Comparison of ENCODE assay signal across 8 cellular contexts in genomic region chr4:185127021-185127925, GRCh38. TPM values are rescaled to one million over a fixed set of nuclear protein-coding genes. Genes with fewer than 3 reads are reported as not detected.
DNase-seq lines count a peak whose midpoint lies in the region; ATAC-seq and TF ChIP-seq lines count a peak whose summit lies in the region.

No MANE protein-coding gene starts in this region.

- H3K9ac ChIP-seq in parathyroid adenoma: no peak overlapping the region

- H3K36me3 ChIP-seq in parathyroid adenoma (ENCODE audit: control insufficient read depth, insufficient read depth, low read length): no peaks in the 10 kb centered on the region

- H3K4me1 ChIP-seq in parathyroid adenoma: no peaks in the 10 kb centered on the region

- peak overlapping the region; percentile 66 for H3K4me3 ChIP-seq in parathyroid adenoma (ENCODE audit: low read depth, low read length)

- no peak overlapping the region for H3K27ac Mint-ChIP-seq in activated CD8-positive, alpha-beta T cell treated with anti-CD3 and anti-CD28 coated beads, Interleukin-2, amount 10 ng/mL, durations not matched to agents 7 days and 5 days

- H3K79me2 ChIP-seq in parathyroid adenoma: no peaks in the 10 kb centered on the region

- POLR2A ChIA-PET in activated CD8-positive, alpha-beta T cell treated with anti-CD3 and anti-CD28 coated beads, Interleukin-2, amount 10 ng/mL, durations not matched to agents 7 days and 5 days (lab: Charles Lee): interaction anchor here (0.6 kb wide), 1 partner anchor 398 kb away, joined by 3 read pairs; no protein-coding TSS in a partner anchor

- CTCF ChIA-PET in activated CD8-positive, alpha-beta T cell treated with anti-CD3 and anti-CD28 coated beads, Interleukin-2, amount 10 ng/mL, durations not matched to agents 7 days and 5 days (lab: Charles Lee): interaction anchor here (1.3 kb wide), 2 partner anchors 7 to 9 kb away, joined by 3 to 4 read pairs; no protein-coding TSS in a partner anchor

- peak; percentile 35 for ATAC-seq in activated CD8-positive, alpha-beta T cell treated with anti-CD3 and anti-CD28 coated beads, Interleukin-2, amount 10 ng/mL, durations not matched to agents 7 days and 5 days
- ATAC-seq in Right ventricle myocardium superior (ENCODE audit: poor library complexity): peak; percentile 60
- no peak for ATAC-seq in HG03196 (IDR thresholded peaks at IDR 0.05; ENCODE audit: unreplicated experiment)
- no peak for ATAC-seq in GM19328 (IDR thresholded peaks at IDR 0.05; ENCODE audit: unreplicated experiment)

- peak overlapping the region; percentile 93 for H2AFZ ChIP-seq in parathyroid adenoma

- H3K9me3 Mint-ChIP-seq in activated CD8-positive, alpha-beta T cell treated with anti-CD3 and anti-CD28 coated beads, Interleukin-2, amount 10 ng/mL, durations not matched to agents 7 days and 5 days (ENCODE audit: insufficient read depth): no peaks in the 10 kb centered on the region

- no peaks in the 10 kb centered on the region for H3K9me3 ChIP-seq in parathyroid adenoma (ENCODE audit: control insufficient read depth, low read length)

- intact Hi-C loops in Right ventricle myocardium superior (cut with DNase I): no loop called here

- H3K36me3 Mint-ChIP-seq in activated CD8-positive, alpha-beta T cell treated with anti-CD3 and anti-CD28 coated beads, Interleukin-2, amount 10 ng/mL, durations not matched to agents 7 days and 5 days (ENCODE audit: low read depth): no peaks in the 10 kb centered on the region

- H3K4me3 Mint-ChIP-seq in activated CD8-positive, alpha-beta T cell treated with anti-CD3 and anti-CD28 coated beads, Interleukin-2, amount 10 ng/mL, durations not matched to agents 7 days and 5 days: peak overlapping the region; percentile 38

- peaks cover 61% of the 10 kb centered on the region for H3K27me3 Mint-ChIP-seq in activated CD8-positive, alpha-beta T cell treated with anti-CD3 and anti-CD28 coated beads, Interleukin-2, amount 10 ng/mL, durations not matched to agents 7 days and 5 days (ENCODE audit: low read depth)

- TF ChIP-seq CTCF in parathyroid adenoma (IDR thresholded peaks at IDR 0.05): no peak

- peak overlapping the region; percentile 96 for H3K4me2 ChIP-seq in parathyroid adenoma (ENCODE audit: low read length)

- peaks cover 19% of the 10 kb centered on the region for H3K4me1 Mint-ChIP-seq in activated CD8-positive, alpha-beta T cell treated with anti-CD3 and anti-CD28 coated beads, Interleukin-2, amount 10 ng/mL, durations not matched to agents 7 days and 5 days (ENCODE audit: low read depth)

- H3K27me3 ChIP-seq in parathyroid adenoma (ENCODE audit: control insufficient read depth, insufficient read depth, low read length): no peaks in the 10 kb centered on the region

- DNase-seq in NCI-H1417 (lab: John Stamatoyannopoulos, UW) (peak in 2 of 3 experiments; percentile 84 to 85), NCI-H1417 treated with DMSO at 0.1 percent for 48 hours (lab: John Stamatoyannopoulos, UW) (no peak), Right ventricle myocardium superior (peak; percentile 51)
- DNase-seq in activated CD8-positive, alpha-beta T cell treated with anti-CD3 and anti-CD28 coated beads, Interleukin-2, amount 10 ng/mL, durations not matched to agents 7 days and 5 days: no peak
- no peak for DNase-seq in effector CD4-positive, alpha-beta T cell

- no peak overlapping the region for H3K27ac ChIP-seq in parathyroid adenoma

RNA-seq across cellular contexts. Expression of gene SLC25A4, which starts 15.8 kb away (rescaled TPM):
- total RNA-seq in activated CD8-positive, alpha-beta T cell treated with anti-CD3 and anti-CD28 coated beads, Interleukin-2, amount 10 ng/mL, durations not matched to agents 7 days and 5 days: 1 to 10 TPM; 3.3 to 4.8 TPM
- 2,290 TPM for total RNA-seq in Right ventricle myocardium superior

Comparison
In these comparisons a context has a peak if more than half of its experiments do, and no peak if none do; other contexts are left out.
1. DNase-seq: peak in NCI-H1417 (2 of 3) and Right ventricle myocardium superior (single experiment); none in NCI-H1417 treated with DMSO at 0.1 percent for 48 hours (single experiment), activated CD8-positive, alpha-beta T cell treated with anti-CD3 and anti-CD28 coated beads, Interleukin-2, amount 10 ng/mL, durations not matched to agents 7 days and 5 days (single experiment) and effector CD4-positive, alpha-beta T cell (single experiment).
2. ATAC-seq: peak in activated CD8-positive, alpha-beta T cell treated with anti-CD3 and anti-CD28 coated beads, Interleukin-2, amount 10 ng/mL, durations not matched to agents 7 days and 5 days (single experiment) and Right ventricle myocardium superior (single experiment); none in HG03196 (single experiment) and GM19328 (single experiment).
3. RNA of gene SLC25A4, which starts 15.8 kb away (total RNA-seq): 2,290 TPM in Right ventricle myocardium superior (single experiment); 3.3 to 4.8 TPM in activated CD8-positive, alpha-beta T cell treated with anti-CD3 and anti-CD28 coated beads, Interleukin-2, amount 10 ng/mL, durations not matched to agents 7 days and 5 days; every median in the first group is over 100 times any median in the second.